In genomic region chr4:139745111-139745639, GRCh38 we compare ENCODE assay signal across 16 cellular contexts.
DNase-seq lines count a peak whose midpoint lies in the region; ATAC-seq and TF ChIP-seq lines count a peak whose summit lies in the region.
"Had no signal": no experiment of that assay in that cellular context is flagged by ENCODE, and none has a peak within 500 bp of the region (broad histone marks: within the 10 kb centered on the region; RNA-seq: fewer than 3 reads in every experiment).

No MANE protein-coding gene starts in this region.

- no peak overlapping the region for H3K9ac ChIP-seq in neuronal stem cell (ENCODE audit: low read depth, low read length, poor library complexity)
- H3K9ac ChIP-seq: BLaER1 had no signal

- peaks cover 69% of the 10 kb centered on the region for H3K4me1 Mint-ChIP-seq in endothelial cell (ENCODE audit: unreplicated experiment)
- no peaks in the 10 kb centered on the region for H3K4me1 Mint-ChIP-seq in CD8-positive, alpha-beta memory T cell
- H3K4me1 Mint-ChIP-seq: CD4-positive, alpha-beta memory T cell had no signal

- CTCF ChIA-PET in CD8-positive, alpha-beta memory T cell (lab: Charles Lee): no interaction called here

- H3K23ac ChIP-seq in neuronal stem cell (ENCODE audit: low read depth, low read length, poor library complexity): no peak overlapping the region

- H3K4me2 ChIP-seq in neuronal stem cell (ENCODE audit: insufficient read depth, low read length, poor library complexity, severe bottlenecking): no peak overlapping the region
- H3K4me2 ChIP-seq: BLaER1 had no signal

- H3K18ac ChIP-seq in neuronal stem cell (ENCODE audit: low read length): peak overlapping the region; percentile 53

- H3K27ac Mint-ChIP-seq in endothelial cell (ENCODE audit: unreplicated experiment): peak overlapping the region; percentile 33
- no peak overlapping the region for H3K27ac Mint-ChIP-seq in CD8-positive, alpha-beta memory T cell
- H3K27ac Mint-ChIP-seq: CD4-positive, alpha-beta memory T cell had no signal

- H3K27me3 Mint-ChIP-seq in endothelial cell (ENCODE audit: unreplicated experiment): peaks cover 2% of the 10 kb centered on the region
- peaks cover 5 to 9% of the 10 kb centered on the region in 2 donors for H3K27me3 Mint-ChIP-seq in CD8-positive, alpha-beta memory T cell

- no peak overlapping the region for H3K4ac ChIP-seq in neuronal stem cell (ENCODE audit: low read length)

- TF ChIP-seq CTCF in endothelial cell (IDR thresholded peaks at IDR 0.05; ENCODE audit: unreplicated experiment) (no peak), ascending aorta (IDR thresholded peaks at IDR 0.05) (no peak)

- intact Hi-C loops in ascending aorta (cut with DNase I): no loop called here

- no CpG with 5 or more reads among the region's 6 CpGs for WGBS in neuronal stem cell (ENCODE audit: extremely low coverage in 2 of 2, insufficient read length in 2 of 2, insufficient replicate concordance in 1 of 2), 2 donors

- H2BK5ac ChIP-seq in neuronal stem cell (ENCODE audit: low read length): no peak overlapping the region

- no peak overlapping the region for H4K8ac ChIP-seq in neuronal stem cell (ENCODE audit: low read depth, low read length)

- H3K36me3 ChIP-seq in neuronal stem cell (replicated peaks in 1 of 2; ENCODE audit: control insufficient read depth in 2 of 2, insufficient read depth in 2 of 2, low read length in 2 of 2) (no peaks in the 10 kb centered on the region), ascending aorta (no peaks in the 10 kb centered on the region)
- H3K36me3 ChIP-seq in CD8-positive, alpha-beta memory T cell (ENCODE audit: insufficient read depth, low read length): no peaks in the 10 kb centered on the region
- H3K36me3 ChIP-seq: SJCRH30 had no signal

- no peak overlapping the region for H2BK120ac ChIP-seq in neuronal stem cell (ENCODE audit: low read depth, low read length)

- DNase-seq in D341Med (ENCODE audit: low spot score): peak; percentile 50
- DNase-seq in NCI-H82 (lab: John Stamatoyannopoulos, UW): peak; percentile 97
- DNase-seq in endothelial cell (ENCODE audit: low spot score): no peak
- no peak for DNase-seq in neuronal stem cell (ENCODE audit: low spot score)
- DNase-seq in CD8-positive, alpha-beta memory T cell: no peak
- no peak for DNase-seq in ascending aorta (ENCODE audit: low spot score in 2 of 2)
- DNase-seq: ACHN; CD4-positive, alpha-beta memory T cell; Karpas-422; NCI-H1417; NCI-H187; NCI-H748 treated with DMSO at 0.1 percent for 48 hours; OCI-M1; SJCRH30 had no signal

- H3K27me3 ChIP-seq in neuronal stem cell (ENCODE audit: control insufficient read depth in 3 of 3, insufficient read depth in 3 of 3, low read depth in 1 of 3, low read length in 3 of 3) (no peaks in the 10 kb centered on the region), ascending aorta (no peaks in the 10 kb centered on the region)
- no peaks in the 10 kb centered on the region for H3K27me3 ChIP-seq in CD8-positive, alpha-beta memory T cell (ENCODE audit: insufficient read depth, low read length, poor library complexity, severe bottlenecking)
- H3K27me3 ChIP-seq: BLaER1, SJCRH30 had no signal

- H4K91ac ChIP-seq in neuronal stem cell (ENCODE audit: low read depth, low read length, poor library complexity): no peak overlapping the region

- no peak for ATAC-seq in GM19328 (IDR thresholded peaks at IDR 0.05; ENCODE audit: unreplicated experiment)

- H3K27ac ChIP-seq in neuronal stem cell (replicated peaks; ENCODE audit: low read length) (no peak overlapping the region), ascending aorta (no peak overlapping the region)
- H3K27ac ChIP-seq in CD8-positive, alpha-beta memory T cell (ENCODE audit: low read depth, low read length): no peak overlapping the region
- H3K27ac ChIP-seq: BLaER1, SJCRH30 had no signal

- H3K4me3 Mint-ChIP-seq in endothelial cell (ENCODE audit: unreplicated experiment): no peak overlapping the region
- H3K4me3 Mint-ChIP-seq in CD8-positive, alpha-beta memory T cell: no peak overlapping the region
- H3K4me3 Mint-ChIP-seq: CD4-positive, alpha-beta memory T cell had no signal

- H3K9me3 Mint-ChIP-seq in endothelial cell (ENCODE audit: unreplicated experiment): no peaks in the 10 kb centered on the region
- H3K9me3 Mint-ChIP-seq in CD8-positive, alpha-beta memory T cell: no peaks in the 10 kb centered on the region
- H3K9me3 Mint-ChIP-seq: CD4-positive, alpha-beta memory T cell had no signal

- POLR2A ChIA-PET in CD8-positive, alpha-beta memory T cell (lab: Charles Lee): no interaction called here

- no peak overlapping the region for H2AFZ ChIP-seq in neuronal stem cell (ENCODE audit: low read length)

- H3K4me3 ChIP-seq in neuronal stem cell (ENCODE audit: low read length in 2 of 2): no peak overlapping the region
- H3K4me3 ChIP-seq in CD8-positive, alpha-beta memory T cell (ENCODE audit: low read length): no peak overlapping the region
- no peak overlapping the region for H3K4me3 ChIP-seq in ascending aorta
- H3K4me3 ChIP-seq: BLaER1, SJCRH30 had no signal

- H3K79me1 ChIP-seq in neuronal stem cell (ENCODE audit: low read depth, low read length): no peaks in the 10 kb centered on the region

- no peak overlapping the region for H2BK15ac ChIP-seq in neuronal stem cell (ENCODE audit: low read length)

- H3K9me3 ChIP-seq in neuronal stem cell (replicated peaks in 1 of 2; ENCODE audit: control insufficient read depth in 2 of 2, insufficient read depth in 1 of 2, low read depth in 1 of 2, low read length in 2 of 2) (no peaks in the 10 kb centered on the region), ascending aorta (no peaks in the 10 kb centered on the region)
- no peaks in the 10 kb centered on the region for H3K9me3 ChIP-seq in CD8-positive, alpha-beta memory T cell (ENCODE audit: low read length)
- H3K9me3 ChIP-seq: BLaER1, SJCRH30 had no signal

- H3K4me1 ChIP-seq in neuronal stem cell (ENCODE audit: control insufficient read depth in 2 of 2, insufficient read depth in 1 of 2, low read depth in 1 of 2, low read length in 2 of 2) (peaks cover 15 to 33% of the 10 kb centered on the region in 2 donors), ascending aorta (peaks cover 0 to 7% of the 10 kb centered on the region in 2 donors)
- H3K4me1 ChIP-seq in CD8-positive, alpha-beta memory T cell (ENCODE audit: insufficient read depth, low read length): no peaks in the 10 kb centered on the region

- H2BK12ac ChIP-seq in neuronal stem cell (ENCODE audit: low read length): no peak overlapping the region

- no peak overlapping the region for H2AK5ac ChIP-seq in neuronal stem cell (ENCODE audit: low read depth, low read length)

- H3K36me3 Mint-ChIP-seq in endothelial cell (ENCODE audit: low read depth, unreplicated experiment): no peaks in the 10 kb centered on the region
- no peaks in the 10 kb centered on the region for H3K36me3 Mint-ChIP-seq in CD8-positive, alpha-beta memory T cell
- H3K36me3 Mint-ChIP-seq: CD4-positive, alpha-beta memory T cell had no signal

- no peak overlapping the region for H3K14ac ChIP-seq in neuronal stem cell (ENCODE audit: low read length)

Comparison
In these comparisons a context has a peak if more than half of its experiments do, and no peak if none do; other contexts are left out.
1. DNase-seq: peak in D341Med (single experiment) and NCI-H82 (single experiment); none in endothelial cell (single experiment), neuronal stem cell (single experiment), CD8-positive, alpha-beta memory T cell (0 of 5) and ascending aorta (0 of 2).